Comparison of ENCODE assay signal across 1 cellular context in genomic region chr19:51000426-51000825, GRCh38.
TF ChIP-seq lines count a peak whose summit lies in the region.

No MANE protein-coding gene starts in this region.

TF ChIP-seq in H1, 55 proteins besides CTCF, POLR2A, EP300 and RAD21:
- TF ChIP-seq SUZ12 (IDR thresholded peaks at IDR 0.05; ENCODE audit: low read length), result no peak
- TF ChIP-seq GABPA (IDR thresholded peaks at IDR 0.05; ENCODE audit: borderline replicate concordance, insufficient read depth, low read length), result no peak
- no peak for TF ChIP-seq TEAD4 (IDR thresholded peaks at IDR 0.05; ENCODE audit: low read depth, low read length)
- TF ChIP-seq GTF2F1 (IDR thresholded peaks at IDR 0.05; ENCODE audit: borderline replicate concordance, low read depth, low read length), result no peak
- TF ChIP-seq HDAC6 (IDR thresholded peaks at IDR 0.05; ENCODE audit: low read depth, low read length), result no peak
- TF ChIP-seq, protein P1, sequence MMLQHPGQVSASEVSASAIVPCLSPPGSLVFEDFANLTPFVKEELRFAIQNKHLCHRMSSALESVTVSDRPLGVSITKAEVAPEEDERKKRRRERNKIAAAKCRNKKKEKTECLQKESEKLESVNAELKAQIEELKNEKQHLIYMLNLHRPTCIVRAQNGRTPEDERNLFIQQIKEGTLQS (IDR thresholded peaks at IDR 0.05; ENCODE audit: insufficient read depth, low read depth, low read length), result no peak
- no peak for TF ChIP-seq SIRT6 (IDR thresholded peaks at IDR 0.05; ENCODE audit: low read length)
- no peak for TF ChIP-seq SP4 (IDR thresholded peaks at IDR 0.05; ENCODE audit: low read length)
- no peak for TF ChIP-seq YY1 (IDR thresholded peaks at IDR 0.05; ENCODE audit: low read depth, low read length)
- TF ChIP-seq CEBPB (IDR thresholded peaks at IDR 0.05; ENCODE audit: low read depth, low read length), result no peak
- TF ChIP-seq KDM1A (IDR thresholded peaks at IDR 0.05; ENCODE audit: borderline replicate concordance, low read length), result no peak
- TF ChIP-seq SP2 (IDR thresholded peaks at IDR 0.05; ENCODE audit: low read length), result no peak
- TF ChIP-seq ATF2 (IDR thresholded peaks at IDR 0.05; ENCODE audit: low read length), result no peak
- no peak for TF ChIP-seq PHF8 (conservative IDR thresholded peaks at IDR 0.05; ENCODE audit: low read depth, low read length)
- no peak for TF ChIP-seq NRF1 (IDR thresholded peaks at IDR 0.05; ENCODE audit: low read depth, low read length)
- TF ChIP-seq, protein P2, sequence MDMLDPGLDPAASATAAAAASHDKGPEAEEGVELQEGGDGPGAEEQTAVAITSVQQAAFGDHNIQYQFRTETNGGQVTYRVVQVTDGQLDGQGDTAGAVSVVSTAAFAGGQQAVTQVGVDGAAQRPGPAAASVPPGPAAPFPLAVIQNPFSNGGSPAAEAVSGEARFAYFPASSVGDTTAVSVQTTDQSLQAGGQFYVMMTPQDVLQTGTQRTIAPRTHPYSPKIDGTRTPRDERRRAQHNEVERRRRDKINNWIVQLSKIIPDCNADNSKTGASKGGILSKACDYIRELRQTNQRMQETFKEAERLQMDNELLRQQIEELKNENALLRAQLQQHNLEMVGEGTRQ (IDR thresholded peaks at IDR 0.05; ENCODE audit: low read length), result no peak
